33 cellular contexts compared by ENCODE assay signal in genomic region chr1:226506021-226506420, GRCh38. TPM values are rescaled to one million over a fixed set of nuclear protein-coding genes. Genes with fewer than 3 reads are reported as not detected.
"Had no signal": no experiment of that assay in that cellular context is flagged by ENCODE, and none has a peak within 500 bp of the region (broad histone marks: within the 10 kb centered on the region; RNA-seq: fewer than 3 reads in every experiment).

No MANE protein-coding gene starts in this region.

- ATAC-seq: activated CD4-positive, alpha-beta T cell treated with anti-CD3 and anti-CD28 coated beads for 36 hours; activated CD4-positive, CD25-positive, alpha-beta regulatory T cell treated with anti-CD3 and anti-CD28 coated beads, Interleukin-2, amount 50 U/mL, for 24 hours; activated CD8-positive, alpha-beta memory T cell treated with anti-CD3 and anti-CD28 coated beads, Interleukin-2, amount 10 ng/mL, durations not matched to agents 7 days and 5 days; activated CD8-positive, alpha-beta T cell treated with anti-CD3 and anti-CD28 coated beads, Interleukin-2, amount 10 ng/mL, durations not matched to agents 7 days and 5 days; activated naive CD8-positive, alpha-beta T cell treated with anti-CD3 and anti-CD28 coated beads, Interleukin-2, amount 50 U/mL, for 24 hours; body of pancreas; esophagus mucosa; T-cell had no signal

- H3K9me3 Mint-ChIP-seq: activated B cell treated with CpG ODN at 0.5 μM for 24 hours; activated naive CD4-positive, alpha-beta T cell treated with anti-CD3 and anti-CD28 coated beads for 36 hours; activated naive CD4-positive, alpha-beta T cell treated with anti-CD3 and anti-CD28 coated beads, Interleukin-2, amount 50 U/mL, for 24 hours; activated naive CD8-positive, alpha-beta T cell treated with anti-CD3 and anti-CD28 coated beads for 36 hours; activated naive CD8-positive, alpha-beta T cell treated with anti-CD3 and anti-CD28 coated beads, Interleukin-2, amount 50 U/mL, for 24 hours; activated T-helper 1 cell treated with anti-CD3 and anti-CD28 coated beads, Interleukin-12 subunit alpha, Interleukin-12 subunit beta, Interleukin-2, Interleukin-4 antibody, amounts not matched to agents 30 ng/mL and 10 ng/mL and 1 ng/mL, durations not matched to agents 14 hours and 24 hours and 36 hours; activated T-helper 2 cell treated with anti-CD3 and anti-CD28 coated beads, Interferon-gamma antibody, Interleukin-2, Interleukin-4, amounts not matched to agents 10 μg/mL and 5 μg/mL and 100 μg/mL, durations not matched to agents 14 hours and 24 hours and 36 hours; endodermal cell; T-helper 1 cell treated with Interleukin-12 subunit alpha and Interleukin-12 subunit beta and Interleukin-4 antibody, amounts not matched to agents 30 μg/mL and 1 μg/mL, for 36 hours had no signal

- H3K4me1 Mint-ChIP-seq: activated B cell treated with CpG ODN at 0.5 μM for 24 hours; activated CD4-positive, alpha-beta T cell treated with anti-CD3 and anti-CD28 coated beads for 36 hours; activated CD8-positive, alpha-beta memory T cell treated with anti-CD3 and anti-CD28 coated beads, Interleukin-2, amount 10 ng/mL, durations not matched to agents 7 days and 5 days; activated naive CD4-positive, alpha-beta T cell treated with anti-CD3 and anti-CD28 coated beads, Interleukin-2, amount 50 U/mL, for 24 hours; activated naive CD8-positive, alpha-beta T cell treated with anti-CD3 and anti-CD28 coated beads for 36 hours; activated naive CD8-positive, alpha-beta T cell treated with anti-CD3 and anti-CD28 coated beads, Interleukin-2, amount 50 U/mL, for 24 hours; endodermal cell; T-cell had no signal

- DNase-seq: activated B cell treated with CpG ODN at 0.5 μM for 24 hours; activated CD4-positive, alpha-beta T cell treated with anti-CD3 and anti-CD28 coated beads for 36 hours; activated CD4-positive, alpha-beta T cell treated with anti-CD3 and anti-CD28 coated beads, Interleukin-2, amount 50 U/mL, for 1 hour; activated CD4-positive, alpha-beta T cell treated with anti-CD3 and anti-CD28 coated beads, Interleukin-2, amount 50 U/mL, for 48 hours; activated CD8-positive, alpha-beta memory T cell treated with anti-CD3 and anti-CD28 coated beads, Interleukin-2, amount 10 ng/mL, durations not matched to agents 7 days and 5 days; activated CD8-positive, alpha-beta memory T cell treated with anti-CD3 and anti-CD28 coated beads, Interleukin-2, amount 50 U/mL, for 4 hours; activated CD8-positive, alpha-beta T cell treated with anti-CD3 and anti-CD28 coated beads, Interleukin-2, amount 10 ng/mL, durations not matched to agents 7 days and 5 days; activated effector memory CD4-positive, alpha-beta T cell treated with anti-CD3 and anti-CD28 coated beads, Interleukin-2, amount 50 U/mL, for 16 hours; activated naive CD4-positive, alpha-beta T cell treated with anti-CD3 and anti-CD28 coated beads for 36 hours; activated naive CD8-positive, alpha-beta T cell treated with anti-CD3 and anti-CD28 coated beads for 36 hours; activated naive CD8-positive, alpha-beta T cell treated with anti-CD3 and anti-CD28 coated beads, Interleukin-2, amount 50 U/mL, for 24 hours; activated T-cell treated with anti-CD3 and anti-CD28 coated beads, Interleukin-2, amount 50 U/mL, for 1 hour; activated T-cell treated with anti-CD3 and anti-CD28 coated beads, Interleukin-2, amount 50 U/mL, for 48 hours; adrenal gland; amygdala; aorta; body of pancreas; caudate nucleus; effector memory CD4-positive, alpha-beta T cell; endodermal cell; foreskin fibroblast; SW 1271; T-cell; T1000; WERI-Rb-1 had no signal

- H3K4me3 Mint-ChIP-seq: activated B cell treated with CpG ODN at 0.5 μM for 24 hours; activated CD4-positive, alpha-beta T cell treated with anti-CD3 and anti-CD28 coated beads for 36 hours; activated CD8-positive, alpha-beta memory T cell treated with anti-CD3 and anti-CD28 coated beads, Interleukin-2, amount 10 ng/mL, durations not matched to agents 7 days and 5 days; activated CD8-positive, alpha-beta T cell treated with anti-CD3 and anti-CD28 coated beads, Interleukin-2, amount 10 ng/mL, durations not matched to agents 7 days and 5 days; activated naive CD4-positive, alpha-beta T cell treated with anti-CD3 and anti-CD28 coated beads for 36 hours; activated naive CD4-positive, alpha-beta T cell treated with anti-CD3 and anti-CD28 coated beads, Interleukin-2, amount 50 U/mL, for 24 hours; activated naive CD8-positive, alpha-beta T cell treated with anti-CD3 and anti-CD28 coated beads for 36 hours; activated naive CD8-positive, alpha-beta T cell treated with anti-CD3 and anti-CD28 coated beads, Interleukin-2, amount 50 U/mL, for 24 hours; activated T-helper 1 cell treated with anti-CD3 and anti-CD28 coated beads, Interleukin-12 subunit alpha, Interleukin-12 subunit beta, Interleukin-2, Interleukin-4 antibody, amounts not matched to agents 30 ng/mL and 10 ng/mL and 1 ng/mL, durations not matched to agents 14 hours and 24 hours and 36 hours; endodermal cell; T-cell; T-helper 1 cell treated with Interleukin-12 subunit alpha and Interleukin-12 subunit beta and Interleukin-4 antibody, amounts not matched to agents 30 μg/mL and 1 μg/mL, for 36 hours had no signal

- H3K27ac Mint-ChIP-seq: activated B cell treated with CpG ODN at 0.5 μM for 24 hours; activated CD4-positive, alpha-beta T cell treated with anti-CD3 and anti-CD28 coated beads for 36 hours; activated CD8-positive, alpha-beta memory T cell treated with anti-CD3 and anti-CD28 coated beads, Interleukin-2, amount 10 ng/mL, durations not matched to agents 7 days and 5 days; activated CD8-positive, alpha-beta T cell treated with anti-CD3 and anti-CD28 coated beads, Interleukin-2, amount 10 ng/mL, durations not matched to agents 7 days and 5 days; activated naive CD4-positive, alpha-beta T cell treated with anti-CD3 and anti-CD28 coated beads for 36 hours; activated naive CD4-positive, alpha-beta T cell treated with anti-CD3 and anti-CD28 coated beads, Interleukin-2, amount 50 U/mL, for 24 hours; activated naive CD8-positive, alpha-beta T cell treated with anti-CD3 and anti-CD28 coated beads for 36 hours; activated naive CD8-positive, alpha-beta T cell treated with anti-CD3 and anti-CD28 coated beads, Interleukin-2, amount 50 U/mL, for 24 hours; activated T-helper 1 cell treated with anti-CD3 and anti-CD28 coated beads, Interleukin-12 subunit alpha, Interleukin-12 subunit beta, Interleukin-2, Interleukin-4 antibody, amounts not matched to agents 30 ng/mL and 10 ng/mL and 1 ng/mL, durations not matched to agents 14 hours and 24 hours and 36 hours; activated T-helper 2 cell treated with anti-CD3 and anti-CD28 coated beads, Interferon-gamma antibody, Interleukin-2, Interleukin-4, amounts not matched to agents 10 μg/mL and 5 μg/mL and 100 μg/mL, durations not matched to agents 14 hours and 24 hours and 36 hours; endodermal cell; T-cell; T-helper 1 cell treated with Interleukin-12 subunit alpha and Interleukin-12 subunit beta and Interleukin-4 antibody, amounts not matched to agents 30 μg/mL and 1 μg/mL, for 36 hours had no signal

- H3K27ac ChIP-seq: adrenal gland, body of pancreas, WERI-Rb-1 had no signal

- H3K4me3 ChIP-seq: adrenal gland, body of pancreas had no signal

- H3K36me3 Mint-ChIP-seq: activated CD8-positive, alpha-beta memory T cell treated with anti-CD3 and anti-CD28 coated beads, Interleukin-2, amount 10 ng/mL, durations not matched to agents 7 days and 5 days; activated naive CD4-positive, alpha-beta T cell treated with anti-CD3 and anti-CD28 coated beads, Interleukin-2, amount 50 U/mL, for 24 hours; activated naive CD8-positive, alpha-beta T cell treated with anti-CD3 and anti-CD28 coated beads for 36 hours had no signal

RNA-seq across cellular contexts. Expression of gene STUM, which starts 42.5 kb away (rescaled TPM):
- total RNA-seq: activated CD4-positive, alpha-beta T cell treated with anti-CD3 and anti-CD28 coated beads for 36 hours; activated CD8-positive, alpha-beta memory T cell treated with anti-CD3 and anti-CD28 coated beads for 36 hours; activated CD8-positive, alpha-beta memory T cell treated with anti-CD3 and anti-CD28 coated beads, Interleukin-2, amount 10 ng/mL, durations not matched to agents 7 days and 5 days; activated CD8-positive, alpha-beta T cell treated with anti-CD3 and anti-CD28 coated beads, Interleukin-2, amount 10 ng/mL, durations not matched to agents 7 days and 5 days; activated naive CD4-positive, alpha-beta T cell treated with anti-CD3 and anti-CD28 coated beads for 36 hours; activated naive CD8-positive, alpha-beta T cell treated with anti-CD3 and anti-CD28 coated beads for 36 hours; activated T-helper 1 cell treated with anti-CD3 and anti-CD28 coated beads, Interleukin-12 subunit alpha, Interleukin-12 subunit beta, Interleukin-2, Interleukin-4 antibody, amounts not matched to agents 30 ng/mL and 10 ng/mL and 1 ng/mL, durations not matched to agents 14 hours and 24 hours and 36 hours; activated T-helper 2 cell treated with anti-CD3 and anti-CD28 coated beads, Interferon-gamma antibody, Interleukin-2, Interleukin-4, amounts not matched to agents 10 μg/mL and 5 μg/mL and 100 μg/mL, durations not matched to agents 14 hours and 24 hours and 36 hours; T-helper 2 cell treated with Interferon-gamma antibody and Interleukin-4, amounts not matched to agents 100 ng/mL and 5 ng/mL, for 36 hours had no signal
